ENCODE assay signal across 11 cellular contexts in the genomic region with DNA sequence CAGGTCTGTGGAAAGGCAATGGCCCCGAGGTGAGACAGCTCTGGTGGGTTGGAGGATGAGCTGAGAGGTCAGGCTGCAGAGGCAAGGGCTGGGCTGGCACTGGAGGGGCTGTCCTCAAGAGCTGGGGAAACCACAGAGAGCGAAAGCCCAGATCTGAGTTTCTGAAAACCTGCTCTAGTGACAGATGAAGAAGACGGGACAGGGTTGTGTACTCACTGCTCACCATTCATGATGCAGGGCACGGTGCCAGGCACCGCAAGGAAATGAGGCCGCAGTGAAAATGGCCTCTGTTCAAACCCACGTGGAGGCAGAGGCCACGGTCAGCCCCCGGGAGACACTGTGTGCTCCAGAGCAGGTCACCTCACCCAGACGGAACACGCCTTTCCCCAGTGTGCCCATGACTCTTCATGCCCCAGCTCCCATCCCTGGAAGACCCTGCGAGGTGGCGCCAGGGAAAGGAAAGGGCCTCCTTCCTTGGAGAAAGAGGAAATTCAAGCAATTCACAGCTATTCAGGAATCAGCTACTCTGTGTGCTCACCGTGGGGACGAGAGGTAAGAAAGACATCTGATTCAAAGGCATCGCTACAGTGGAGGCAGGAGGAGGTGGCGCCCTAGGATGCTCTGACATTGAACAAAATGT. TPM values are rescaled to one million over a fixed set of nuclear protein-coding genes. Genes with fewer than 3 reads are reported as not detected.
DNase-seq lines count a peak whose midpoint lies in the region; ATAC-seq, FAIRE-seq and TF ChIP-seq lines count a peak whose summit lies in the region.
"Had no signal": no experiment of that assay in that cellular context is flagged by ENCODE, and none has a peak within 500 bp of the region (broad histone marks: within the 10 kb centered on the region; RNA-seq: fewer than 3 reads in every experiment).

No MANE protein-coding gene starts in this region.

- no peak for FAIRE-seq in HepG2 (lab: Jason Lieb, UNC)

- in situ Hi-C loops in HepG2 (cut with HindIII; ENCODE audit: extremely low pct_ligation_motif_present, low pct_unique_long_range_greater_than_20kb) = no loop called here

- no peaks in the 10 kb centered on the region for H3F3A ChIP-seq in Loucy (ENCODE audit: low read depth)

- TF ChIP-seq CTCF in DND-41 (IDR thresholded peaks at IDR 0.05; ENCODE audit: borderline replicate concordance, extremely low read depth, low read length, poor library complexity, severe bottlenecking) (no peak), Loucy (conservative IDR thresholded peaks at IDR 0.05; ENCODE audit: low read length) (no peak), HepG2 (CRISPR knock-in tag; IDR thresholded peaks at IDR 0.05) (no peak), coronary artery (IDR thresholded peaks at IDR 0.05) (no peak)

- CTCF ChIA-PET in HepG2 (lab: Yijun Ruan, JAX; ENCODE audit: low intra/inter-chr PET ratio, low total read pairs) = no interaction called here

- 90% methylated on average over 17 of the region's 17 CpGs for WGBS in HepG2 (ENCODE audit: low lambda C conversion rate)

- H3K36me3 ChIP-seq in DND-41 (ENCODE audit: insufficient read depth, low read length) (no peaks in the 10 kb centered on the region), Loucy (ENCODE audit: insufficient read depth, low read length) (no peaks in the 10 kb centered on the region), HepG2 (replicated peaks in 1 of 2; ENCODE audit: control insufficient read depth in 1 of 2, insufficient read depth in 2 of 2, low read length in 2 of 2) (no peaks in the 10 kb centered on the region)
- H3K36me3 ChIP-seq: esophagus squamous epithelium had no signal

- TF ChIP-seq EP300 in HepG2 (IDR thresholded peaks at IDR 0.05; ENCODE audit: low read depth in 2 of 2, low read length in 2 of 2) (no peak), HepG2 (CRISPR knock-in tag; IDR thresholded peaks at IDR 0.05; ENCODE audit: borderline replicate concordance) (no peak)

- H3K27me3 ChIP-seq in DND-41 (ENCODE audit: insufficient read depth, low read length, poor library complexity) (no peaks in the 10 kb centered on the region), Loucy (ENCODE audit: insufficient read depth, low read length, poor library complexity, severe bottlenecking) (no peaks in the 10 kb centered on the region), HepG2 (ENCODE audit: control insufficient read depth in 1 of 2, insufficient read depth in 2 of 2, low read length in 2 of 2) (no peaks in the 10 kb centered on the region)
- H3K27me3 ChIP-seq: esophagus squamous epithelium had no signal

- DNase-seq in DND-41 = no peak
- DNase-seq in HepG2 (ENCODE audit: low spot score) = no peak
- DNase-seq in coronary artery (ENCODE audit: low spot score) = no peak
- DNase-seq: activated B cell treated with CpG ODN at 0.5 μM for 24 hours, esophagus squamous epithelium, NCI-H1694, SK-N-SH had no signal

- intact Hi-C loops in HepG2 (cut with micrococcal nuclease; ENCODE audit: unreplicated experiment) = no loop called here

- H3K4me2 ChIP-seq in DND-41 (ENCODE audit: insufficient read depth, low read length) (no peak overlapping the region), Loucy (ENCODE audit: low read depth, low read length, poor library complexity, severe bottlenecking) (peak overlapping the region; percentile 47), HepG2 (ENCODE audit: low read depth, low read length) (no peak overlapping the region)
- H3K4me2 ChIP-seq: SK-N-SH had no signal

- no peak for TF ChIP-seq RAD21 in HepG2 (CRISPR knock-in tag; IDR thresholded peaks at IDR 0.05)

- H3K79me2 ChIP-seq in DND-41 (ENCODE audit: insufficient read depth, low read length) = no peaks in the 10 kb centered on the region
- H3K79me2 ChIP-seq in Loucy (ENCODE audit: insufficient read depth, low read length) = no peaks in the 10 kb centered on the region
- H3K79me2 ChIP-seq in HepG2 (ENCODE audit: insufficient read depth, low read length) = no peaks in the 10 kb centered on the region

- no peaks in the 10 kb centered on the region for H3K9me3 ChIP-seq in DND-41 (ENCODE audit: insufficient read depth, low read length, severe bottlenecking)
- H3K9me3 ChIP-seq in Loucy (ENCODE audit: insufficient read depth, low read depth, low read length) = no peaks in the 10 kb centered on the region
- no peaks in the 10 kb centered on the region for H3K9me3 ChIP-seq in HepG2 (ENCODE audit: low read length)
- H3K9me3 ChIP-seq: esophagus squamous epithelium, SK-N-SH had no signal

- H2AFZ ChIP-seq in DND-41 (ENCODE audit: low read depth, low read length) = no peak overlapping the region
- no peak overlapping the region for H2AFZ ChIP-seq in Loucy (ENCODE audit: low read length)
- H2AFZ ChIP-seq in HepG2 (ENCODE audit: low read length) = no peak overlapping the region

- 0 out of 2 replicates have a peak overlapping the region, but pooled peaks have one; percentile 5 for H3K27ac ChIP-seq in DND-41 (ENCODE audit: low read length)
- H3K27ac ChIP-seq in HepG2 (ENCODE audit: extremely low read length, insufficient read depth, low read length) = no peak overlapping the region
- no peak overlapping the region for H3K27ac ChIP-seq in coronary artery
- H3K27ac ChIP-seq: esophagus squamous epithelium had no signal

- no peak overlapping the region for H3K4me3 ChIP-seq in DND-41 (ENCODE audit: low read depth in 1 of 2, low read length in 2 of 2)
- H3K4me3 ChIP-seq in Loucy (ENCODE audit: low read length, poor library complexity, severe bottlenecking) = peak overlapping the region; percentile 43
- no peak overlapping the region for H3K4me3 ChIP-seq in HepG2 (replicated peaks in 1 of 3; ENCODE audit: insufficient read depth in 1 of 3, low read depth in 2 of 3, low read length in 3 of 3)
- no peak overlapping the region for H3K4me3 ChIP-seq in coronary artery
- H3K4me3 ChIP-seq: esophagus squamous epithelium had no signal

- H3K9ac ChIP-seq in DND-41 (ENCODE audit: low read depth, low read length) (no peak overlapping the region), Loucy (ENCODE audit: low read depth, low read length, poor library complexity, severe bottlenecking) (peak overlapping the region; percentile 43), HepG2 (ENCODE audit: insufficient read depth, low read depth, low read length) (no peak overlapping the region)
- H3K9ac ChIP-seq: SK-N-SH had no signal

- TF ChIP-seq POLR2A in HepG2 (IDR thresholded peaks at IDR 0.05; ENCODE audit: insufficient read depth in 1 of 2, low read depth in 2 of 2, low read length in 2 of 2) = no peak

- H4K20me1 ChIP-seq in DND-41 (ENCODE audit: insufficient read depth, low read length) (no peaks in the 10 kb centered on the region), Loucy (ENCODE audit: insufficient read depth, low read length, poor library complexity, severe bottlenecking) (no peaks in the 10 kb centered on the region), HepG2 (ENCODE audit: insufficient read depth, low read length) (no peaks in the 10 kb centered on the region)

- BruUV-seq in HepG2 (replicated peaks; lab: Mats Ljungman, UMichigan) = no TSS peak

- H3K9me2 ChIP-seq in Loucy (replicated peaks; ENCODE audit: low read depth, low read length) = no peaks in the 10 kb centered on the region
- H3K9me2 ChIP-seq: SK-N-SH had no signal

- POLR2A ChIA-PET in HepG2 (lab: Yijun Ruan, JAX) = interaction anchor here (1.0 to 2.7 kb wide), 5 partner anchors 20 to 83 kb away, joined by 3 to 61 read pairs (median 10); a partner anchor contains a TSS

- ATAC-seq in DND-41 (ENCODE audit: insufficient read depth, low read depth) (peak; percentile 70), GM18868 (IDR thresholded peaks at IDR 0.05; ENCODE audit: unreplicated experiment) (peak; percentile 61), HepG2 (no peak), HG02852 (IDR thresholded peaks at IDR 0.05; ENCODE audit: unreplicated experiment) (no peak), GM21515 (IDR thresholded peaks at IDR 0.05; ENCODE audit: unreplicated experiment) (no peak)

- peaks cover 15% of the 10 kb centered on the region for H3K4me1 ChIP-seq in DND-41 (ENCODE audit: insufficient read depth, low read length)
- H3K4me1 ChIP-seq in Loucy (ENCODE audit: insufficient read depth, low read length, poor library complexity, severe bottlenecking) = peaks cover 39% of the 10 kb centered on the region
- peaks cover 94% of the 10 kb centered on the region for H3K4me1 ChIP-seq in HepG2 (ENCODE audit: insufficient read depth, low read length)

TF ChIP-seq in HepG2, 621 proteins besides CTCF, POLR2A, EP300 and RAD21 (continues in another document):
- no peak for TF ChIP-seq SP2 (CRISPR knock-in tag; IDR thresholded peaks at IDR 0.05)
- 0 out of 2 replicates have a peak, but pooled peaks have one; percentile 22 for TF ChIP-seq JUN (CRISPR knock-in tag; IDR thresholded peaks at IDR 0.05)
- no peak for TF ChIP-seq SOX5 (CRISPR knock-in tag; IDR thresholded peaks at IDR 0.05; ENCODE audit: borderline replicate concordance)
- TF ChIP-seq IKZF4 (CRISPR knock-in tag; IDR thresholded peaks at IDR 0.05; ENCODE audit: borderline replicate concordance, low read depth, not compliant biosample characterization) = no peak

RNA-seq across cellular contexts. Expression of a gene that starts 24.3 kb away (rescaled TPM):
- total RNA-seq in HepG2 (2016; rRNA removed; fragmentation: Illumina TruSeq; extraction: Trizol) = 214 and 258 TPM in 2 replicates
- total RNA-seq in HepG2 (2016; cell fraction: cytosol; rRNA removed; fragmentation: Illumina TruSeq; extraction: Trizol; ENCODE audit: low read depth) = 123 and 125 TPM in 2 replicates
- total RNA-seq in HepG2 (2016; cell fraction: insoluble cytoplasmic fraction; rRNA removed; fragmentation: Illumina TruSeq; extraction: Trizol) = 231 and 299 TPM in 2 replicates
- 120 and 130 TPM in 2 replicates for total RNA-seq in HepG2 (2016; cell fraction: membrane; rRNA removed; fragmentation: Illumina TruSeq; extraction: Trizol)
- total RNA-seq in HepG2 (2016; cell fraction: nucleus; rRNA removed; fragmentation: Illumina TruSeq; extraction: Trizol) = 161 and 168 TPM in 2 replicates
- polyA plus RNA-seq in HepG2 (2011; rRNA removed) = 610 and 719 TPM in 2 replicates
- 553 and 655 TPM in 2 replicates for polyA plus RNA-seq in HepG2 (2011; cell fraction: cytosol; rRNA removed)
- 354 and 556 TPM in 2 replicates for polyA plus RNA-seq in HepG2 (2011; cell fraction: nucleus; rRNA removed)
- 144 and 150 TPM in 2 replicates for polyA plus RNA-seq in HepG2 (2012)
- 39.6 and 40.9 TPM in 2 replicates for polyA plus RNA-seq in HepG2 (2016; cell fraction: cytosol; fragmentation: Illumina TruSeq; extraction: Trizol; ENCODE audit: low read depth)
- 355 and 371 TPM in 2 replicates for polyA plus RNA-seq in HepG2 (2016; cell fraction: insoluble cytoplasmic fraction; fragmentation: Illumina TruSeq; extraction: Trizol; ENCODE audit: low read depth)
- polyA plus RNA-seq in HepG2 (2016; cell fraction: membrane; fragmentation: Illumina TruSeq; extraction: Trizol; ENCODE audit: low read depth) = 61.5 and 69.8 TPM in 2 replicates
- 375 and 408 TPM in 2 replicates for polyA plus RNA-seq in HepG2 (2016; cell fraction: nucleus; fragmentation: Illumina TruSeq; extraction: Trizol; ENCODE audit: insufficient read depth, low read depth)
- 143 and 451 TPM in 2 replicates for polyA minus RNA-seq in HepG2 (2011; rRNA and poly(A)+ RNA removed; ENCODE audit: low replicate concordance)
- 138 and 177 TPM in 2 replicates for polyA minus RNA-seq in HepG2 (2011; cell fraction: cytosol; rRNA and poly(A)+ RNA removed)
- polyA minus RNA-seq in HepG2 (2011; cell fraction: nucleus; rRNA and poly(A)+ RNA removed) = 115 and 276 TPM in 2 replicates

Comparison
In these comparisons a context has a peak if more than half of its experiments do, and no peak if none do; other contexts are left out.
1. ATAC-seq: peak in DND-41 (single experiment) and GM18868 (single experiment); none in HepG2 (single experiment), HG02852 (single experiment) and GM21515 (single experiment).